ENCODE assay signal across 9 cellular contexts in genomic region chr20:58179432-58180099, GRCh38. TPM values are rescaled to one million over a fixed set of nuclear protein-coding genes. Genes with fewer than 3 reads are reported as not detected.
DNase-seq lines count a peak whose midpoint lies in the region; ATAC-seq and TF ChIP-seq lines count a peak whose summit lies in the region.
"Had no signal": no experiment of that assay in that cellular context is flagged by ENCODE, and none has a peak within 500 bp of the region (broad histone marks: within the 10 kb centered on the region; RNA-seq: fewer than 3 reads in every experiment).

No MANE protein-coding gene starts in this region.

- TF ChIP-seq CTCF in epithelial cell of proximal tubule (conservative IDR thresholded peaks at IDR 0.05; ENCODE audit: low read depth, low read length), result peak; percentile 85

- no peaks in the 10 kb centered on the region for H3K36me3 Mint-ChIP-seq in CD4-positive, CD25-positive, alpha-beta regulatory T cell

- peak overlapping the region in 1 of 4 donors; percentile 75 for H3K4me3 Mint-ChIP-seq in CD4-positive, CD25-positive, alpha-beta regulatory T cell

- peaks cover 29% of the 10 kb centered on the region for H3K27me3 Mint-ChIP-seq in CD4-positive, CD25-positive, alpha-beta regulatory T cell

- peak; percentile 75 to 80 for ATAC-seq in CD4-positive, CD25-positive, alpha-beta regulatory T cell (ENCODE audit: low read depth in 2 of 2)
- ATAC-seq in GM21825 (IDR thresholded peaks at IDR 0.05; ENCODE audit: unreplicated experiment), result no peak

- no peaks in the 10 kb centered on the region for H3K36me3 ChIP-seq in CD4-positive, CD25-positive, alpha-beta regulatory T cell (ENCODE audit: control insufficient read depth, insufficient read depth, low read length)
- no peaks in the 10 kb centered on the region for H3K36me3 ChIP-seq in H7 (replicated peaks; ENCODE audit: control insufficient read depth, insufficient read depth, low read length)

- no peak overlapping the region for H3K27ac ChIP-seq in CD4-positive, CD25-positive, alpha-beta regulatory T cell (ENCODE audit: insufficient read depth, low read length, poor library complexity, severe bottlenecking)

- peaks cover 2% of the 10 kb centered on the region for H3K27me3 ChIP-seq in CD4-positive, CD25-positive, alpha-beta regulatory T cell (ENCODE audit: control insufficient read depth, insufficient read depth, low read length)
- peaks cover 7% of the 10 kb centered on the region for H3K27me3 ChIP-seq in H7 (ENCODE audit: control insufficient read depth, insufficient read depth, low read length)

- no peaks in the 10 kb centered on the region for H3K9me3 ChIP-seq in CD4-positive, CD25-positive, alpha-beta regulatory T cell (ENCODE audit: control insufficient read depth in 2 of 2, low read length in 2 of 2)

- peaks cover 0 to 9% (median 2%) of the 10 kb centered on the region in 4 donors for H3K4me1 Mint-ChIP-seq in CD4-positive, CD25-positive, alpha-beta regulatory T cell

- peaks cover 0 to 2% (median 0%) of the 10 kb centered on the region in 7 donors for H3K9me3 Mint-ChIP-seq in CD4-positive, CD25-positive, alpha-beta regulatory T cell

- peak; percentile 22 to 58 (median 51) for DNase-seq in CD4-positive, CD25-positive, alpha-beta regulatory T cell
- DNase-seq in H7, result peak; percentile 96
- DNase-seq in NOMO-1 treated with dmso at 0.1 percent for 144 hours (lab: John Stamatoyannopoulos, UW; ENCODE audit: unreplicated experiment), result peak; percentile 49
- peak; percentile 59 for DNase-seq in activated T-cell treated with anti-CD3 and anti-CD28 coated beads for 24 hours (ENCODE audit: low read depth)
- no peak for DNase-seq in epithelial cell of proximal tubule (ENCODE audit: low read depth)
- peak; percentile 67 for DNase-seq in myocyte (ENCODE audit: low read depth)
- DNase-seq in stimulated activated CD8-positive, alpha-beta memory T cell treated with anti-CD3 and anti-CD28 coated beads, Interleukin-7, amount 100 ng/mL, for 1 hour (ENCODE audit: low read depth in 2 of 2), result peak; percentile 32 to 43

- H3K27ac Mint-ChIP-seq in CD4-positive, CD25-positive, alpha-beta regulatory T cell, result peak overlapping the region in 1 of 3 donors; percentile 60

- peaks cover 8% of the 10 kb centered on the region for H3K4me1 ChIP-seq in CD4-positive, CD25-positive, alpha-beta regulatory T cell (ENCODE audit: control insufficient read depth, insufficient read depth, low read length, poor library complexity, severe bottlenecking)

- no peak overlapping the region for H3K4me3 ChIP-seq in CD4-positive, CD25-positive, alpha-beta regulatory T cell (ENCODE audit: low read depth, low read length)
- H3K4me3 ChIP-seq in H7 (ENCODE audit: insufficient read depth, low read depth, low read length) (peak overlapping the region; percentile 34), epithelial cell of proximal tubule (ENCODE audit: low read depth, low read length) (peak overlapping the region; percentile 40)

RNA-seq across cellular contexts. Expression of gene ANKRD60, which starts 48.9 kb away (rescaled TPM):
- total RNA-seq in CD4-positive, CD25-positive, alpha-beta regulatory T cell, result not detected
- not detected for polyA plus RNA-seq in CD4-positive, CD25-positive, alpha-beta regulatory T cell
- total RNA-seq in H7 (2014; rRNA removed; shearing (Covaris generic)), result not detected in 2 replicates
- total RNA-seq in epithelial cell of proximal tubule (not detected in 2 replicates), myocyte (not detected in 2 replicates)
- polyA plus RNA-seq in myocyte (2012), result not detected
- total RNA-seq: T-helper 1 cell treated with Interleukin-12 subunit alpha and Interleukin-12 subunit beta and Interleukin-4 antibody, amounts not matched to agents 30 ng/mL and 1 ng/mL, for 36 hours had no signal
